In the genomic region with DNA sequence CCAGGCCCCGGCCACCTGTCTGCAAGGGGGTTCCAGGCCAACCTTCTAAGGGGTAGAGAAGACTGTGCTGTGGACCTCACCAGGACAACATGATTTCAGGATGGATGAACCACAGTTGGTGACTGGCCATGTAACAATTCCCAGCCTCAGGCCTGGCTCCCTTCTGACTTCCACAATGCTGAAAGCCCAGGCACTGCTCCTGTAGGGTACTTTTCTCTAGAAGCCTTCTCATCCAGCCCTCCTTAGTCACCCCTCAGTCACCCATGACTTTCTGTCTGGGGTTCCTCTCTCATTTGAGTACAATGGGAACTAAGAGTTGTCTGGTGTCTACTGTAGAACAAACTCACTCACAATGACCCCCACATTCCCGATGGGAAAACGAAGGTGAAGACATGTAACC, we compare ENCODE assay signal across 35 cellular contexts. TPM values are rescaled to one million over a fixed set of nuclear protein-coding genes. Genes with fewer than 3 reads are reported as not detected.
"Had no signal": no experiment of that assay in that cellular context is flagged by ENCODE, and none has a peak within 500 bp of the region (broad histone marks: within the 10 kb centered on the region; RNA-seq: fewer than 3 reads in every experiment).

No MANE protein-coding gene starts in this region.

- H3K27me3 ChIP-seq: Peyer's patch had no signal

- H3K9me3 Mint-ChIP-seq: activated B cell treated with CpG ODN at 0.5 μM for 24 hours; activated CD4-positive, alpha-beta memory T cell treated with anti-CD3 and anti-CD28 coated beads for 36 hours; activated naive CD4-positive, alpha-beta T cell treated with anti-CD3 and anti-CD28 coated beads, Interleukin-2, amount 10 ng/mL, durations not matched to agents 7 days and 5 days; activated naive CD8-positive, alpha-beta T cell treated with anti-CD3 and anti-CD28 coated beads, Interleukin-2, amount 50 U/mL, for 24 hours; activated T-cell treated with anti-CD3 and anti-CD28 coated beads, Interleukin-2, amount 50 U/mL, for 4 hours; activated T-helper 1 cell treated with anti-CD3 and anti-CD28 coated beads, Interleukin-12 subunit alpha, Interleukin-12 subunit beta, Interleukin-2, Interleukin-4 antibody, amounts not matched to agents 30 ng/mL and 10 ng/mL and 1 ng/mL, durations not matched to agents 14 hours and 24 hours and 36 hours; brain had no signal

- H3K27me3 Mint-ChIP-seq: activated CD4-positive, alpha-beta memory T cell treated with anti-CD3 and anti-CD28 coated beads for 36 hours; activated naive CD8-positive, alpha-beta T cell; activated naive CD8-positive, alpha-beta T cell treated with anti-CD3 and anti-CD28 coated beads, Interleukin-2, amount 50 U/mL, for 24 hours had no signal

- H3K4me3 ChIP-seq: Peyer's patch had no signal

- H3K36me3 Mint-ChIP-seq: activated CD4-positive, alpha-beta memory T cell treated with anti-CD3 and anti-CD28 coated beads for 36 hours; brain had no signal

- H3K27ac Mint-ChIP-seq: activated B cell treated with CpG ODN at 0.5 μM for 24 hours; activated CD4-positive, alpha-beta memory T cell treated with anti-CD3 and anti-CD28 coated beads for 36 hours; activated naive CD4-positive, alpha-beta T cell treated with anti-CD3 and anti-CD28 coated beads, Interleukin-2, amount 10 ng/mL, durations not matched to agents 7 days and 5 days; activated naive CD8-positive, alpha-beta T cell; activated naive CD8-positive, alpha-beta T cell treated with anti-CD3 and anti-CD28 coated beads, Interleukin-2, amount 50 U/mL, for 24 hours; activated T-helper 1 cell treated with anti-CD3 and anti-CD28 coated beads, Interleukin-12 subunit alpha, Interleukin-12 subunit beta, Interleukin-2, Interleukin-4 antibody, amounts not matched to agents 30 ng/mL and 10 ng/mL and 1 ng/mL, durations not matched to agents 14 hours and 24 hours and 36 hours; brain had no signal

- ATAC-seq: activated naive CD8-positive, alpha-beta T cell treated with anti-CD3 and anti-CD28 coated beads, Interleukin-2, amount 50 U/mL, for 24 hours; activated T-cell treated with anti-CD3 and anti-CD28 coated beads, Interleukin-2, amount 50 U/mL, for 4 hours had no signal

- H3K9me3 ChIP-seq: Peyer's patch had no signal

- DNase-seq: activated B cell treated with CpG ODN at 0.5 μM for 24 hours; activated CD4-positive, alpha-beta memory T cell treated with anti-CD3 and anti-CD28 coated beads for 36 hours; activated CD4-positive, alpha-beta T cell treated with anti-CD3 and anti-CD28 coated beads for 4 hours; activated CD4-positive, alpha-beta T cell treated with anti-CD3 and anti-CD28 coated beads, Interleukin-2, amount 50 U/mL, for 1 hour; activated CD4-positive, CD25-positive, alpha-beta regulatory T cell treated with anti-CD3 and anti-CD28 coated beads, Interleukin-2, amount 50 U/mL, for 72 hours; activated CD8-positive, alpha-beta memory T cell treated with anti-CD3 and anti-CD28 coated beads, Interleukin-2, amount 50 U/mL, for 4 hours; activated effector memory CD4-positive, alpha-beta T cell treated with Interleukin-2 at 50 U/mL for 16 hours; activated naive CD4-positive, alpha-beta T cell treated with anti-CD3 and anti-CD28 coated beads, Interleukin-2, amount 10 ng/mL, durations not matched to agents 7 days and 5 days; activated naive CD8-positive, alpha-beta T cell treated with anti-CD3 and anti-CD28 coated beads, Interleukin-2, amount 50 U/mL, for 24 hours; activated T-cell treated with anti-CD3 and anti-CD28 coated beads for 4 hours; activated T-cell treated with anti-CD3 and anti-CD28 coated beads, Interleukin-2, amount 50 U/mL, for 4 hours; anterior cingulate cortex; central memory CD4-positive, alpha-beta T cell; Karpas-422; KBM-7; NCI-H1105; NCI-H1417 treated with DMSO at 0.1 percent for 48 hours; NCI-H187 treated with DMSO at 0.1 percent for 48 hours; NCI-H2081; NCI-H2171 treated with DMSO at 0.1 percent for 48 hours; NCI-H2227 treated with DMSO at 0.1 percent for 48 hours; NCI-H446 treated with DMSO at 0.1 percent for 48 hours; NCI-H524; NCI-H69; Peyer's patch; Right ventricle myocardium superior; SW 1271; T-helper 1 cell; T1000 had no signal

- H3K4me1 Mint-ChIP-seq: activated B cell treated with CpG ODN at 0.5 μM for 24 hours; activated naive CD8-positive, alpha-beta T cell treated with anti-CD3 and anti-CD28 coated beads, Interleukin-2, amount 50 U/mL, for 24 hours; brain had no signal

- H3K4me3 Mint-ChIP-seq: activated B cell treated with CpG ODN at 0.5 μM for 24 hours; activated CD4-positive, alpha-beta memory T cell treated with anti-CD3 and anti-CD28 coated beads for 36 hours; activated naive CD4-positive, alpha-beta T cell treated with anti-CD3 and anti-CD28 coated beads, Interleukin-2, amount 10 ng/mL, durations not matched to agents 7 days and 5 days; activated naive CD8-positive, alpha-beta T cell; activated naive CD8-positive, alpha-beta T cell treated with anti-CD3 and anti-CD28 coated beads, Interleukin-2, amount 50 U/mL, for 24 hours; activated T-cell treated with anti-CD3 and anti-CD28 coated beads, Interleukin-2, amount 50 U/mL, for 4 hours; activated T-helper 1 cell treated with anti-CD3 and anti-CD28 coated beads, Interleukin-12 subunit alpha, Interleukin-12 subunit beta, Interleukin-2, Interleukin-4 antibody, amounts not matched to agents 30 ng/mL and 10 ng/mL and 1 ng/mL, durations not matched to agents 14 hours and 24 hours and 36 hours; brain had no signal

- H3K27ac ChIP-seq: Peyer's patch, VCaP had no signal

- H3K4me1 ChIP-seq: Peyer's patch had no signal

RNA-seq across cellular contexts. Expression of a gene that starts 16.3 kb away (rescaled TPM):
- total RNA-seq: activated T-helper 1 cell treated with anti-CD3 and anti-CD28 coated beads, Interleukin-12 subunit alpha, Interleukin-12 subunit beta, Interleukin-2, Interleukin-4 antibody, amounts not matched to agents 30 ng/mL and 10 ng/mL and 1 ng/mL, durations not matched to agents 14 hours and 24 hours and 36 hours; T-helper 2 cell treated with Interferon-gamma antibody and Interleukin-4, amounts not matched to agents 100 ng/mL and 5 ng/mL, for 36 hours had no signal

RNA-seq across cellular contexts. Expression of a gene that starts 32.8 kb away (rescaled TPM):
- total RNA-seq: activated B cell treated with CpG ODN at 0.5 μM for 24 hours; activated CD4-positive, alpha-beta memory T cell treated with anti-CD3 and anti-CD28 coated beads for 36 hours; activated T-cell treated with anti-CD3 and anti-CD28 coated beads, Interleukin-2, amount 50 U/mL, for 4 hours; activated T-helper 1 cell treated with anti-CD3 and anti-CD28 coated beads, Interleukin-12 subunit alpha, Interleukin-12 subunit beta, Interleukin-2, Interleukin-4 antibody, amounts not matched to agents 30 ng/mL and 10 ng/mL and 1 ng/mL, durations not matched to agents 14 hours and 24 hours and 36 hours; MCF 10A; Peyer's patch; T-helper 2 cell treated with Interferon-gamma antibody and Interleukin-4, amounts not matched to agents 100 ng/mL and 5 ng/mL, for 36 hours had no signal
